ENCODE assay signal across 2 cellular contexts in genomic region chrX:7789200-7789599, GRCh38.
TF ChIP-seq lines count a peak whose summit lies in the region.

No MANE protein-coding gene starts in this region.

TF ChIP-seq in liver, 16 proteins besides CTCF, POLR2A, EP300 and RAD21:
- TF ChIP-seq FOXA1 (IDR thresholded peaks at IDR 0.05) = no peak
- TF ChIP-seq YY1 (IDR thresholded peaks at IDR 0.05) = no peak
- no peak for TF ChIP-seq RXRA (IDR thresholded peaks at IDR 0.05)
- no peak for TF ChIP-seq JUND (IDR thresholded peaks at IDR 0.05)
- TF ChIP-seq HNF4G (IDR thresholded peaks at IDR 0.05) = peak; percentile 48
- peak; percentile 52 for TF ChIP-seq SP1 (IDR thresholded peaks at IDR 0.05)
- TF ChIP-seq TAF1 (conservative IDR thresholded peaks at IDR 0.05) = no peak
- no peak for TF ChIP-seq ATF3 (IDR thresholded peaks at IDR 0.05)
- no peak for TF ChIP-seq ZBTB33 (IDR thresholded peaks at IDR 0.05)
- peak; percentile 65 to 91 for TF ChIP-seq HNF4A (conservative IDR thresholded peaks at IDR 0.05)
TF ChIP-seq in liver: peak in this region for 3.

TF ChIP-seq in HepG2, 621 proteins besides CTCF, POLR2A, EP300 and RAD21:
- TF ChIP-seq ADNP (CRISPR knock-in tag; IDR thresholded peaks at IDR 0.05) (no peak), ZBTB21 (CRISPR knock-in tag; IDR thresholded peaks at IDR 0.05) (no peak)
TF ChIP-seq in HepG2: peak in this region for 0.
